ENCODE assay signal across 8 cellular contexts in genomic region chr17:79991924-79992656, GRCh38. TPM values are rescaled to one million over a fixed set of nuclear protein-coding genes. Genes with fewer than 3 reads are reported as not detected.
DNase-seq lines count a peak whose midpoint lies in the region; ATAC-seq and TF ChIP-seq lines count a peak whose summit lies in the region.

No MANE protein-coding gene starts in this region.

- no peaks in the 10 kb centered on the region for H3K9me3 Mint-ChIP-seq in activated CD4-positive, alpha-beta T cell treated with anti-CD3 and anti-CD28 coated beads, Interleukin-2, amount 10 ng/mL, durations not matched to agents 24 days and 14 days

- no peak overlapping the region for H3K9ac ChIP-seq in SK-N-MC (ENCODE audit: insufficient read length)

- H3K36me3 Mint-ChIP-seq in activated CD4-positive, alpha-beta T cell treated with anti-CD3 and anti-CD28 coated beads, Interleukin-2, amount 10 ng/mL, durations not matched to agents 24 days and 14 days (ENCODE audit: low read depth) = no peaks in the 10 kb centered on the region

- H3K36me3 ChIP-seq in SK-N-MC (ENCODE audit: insufficient read depth, low read length) = no peaks in the 10 kb centered on the region

- ATAC-seq in GM18517 (IDR thresholded peaks at IDR 0.05; ENCODE audit: unreplicated experiment) = no peak

- peaks cover 6% of the 10 kb centered on the region for H3K27me3 Mint-ChIP-seq in activated CD4-positive, alpha-beta T cell treated with anti-CD3 and anti-CD28 coated beads, Interleukin-2, amount 10 ng/mL, durations not matched to agents 24 days and 14 days

- no peaks in the 10 kb centered on the region for H3K9me3 ChIP-seq in SK-N-MC (ENCODE audit: low read depth, low read length)

- intact Hi-C loops in activated CD4-positive, alpha-beta T cell treated with anti-CD3 and anti-CD28 coated beads, Interleukin-2, amount 10 ng/mL, durations not matched to agents 24 days and 14 days (cut with micrococcal nuclease) = loop anchor here (2.0 to 10.0 kb wide), 4 partner anchors 150 to 263 kb away; partner anchors contain the start of gene CBX8

- H3K4me1 Mint-ChIP-seq in activated CD4-positive, alpha-beta T cell treated with anti-CD3 and anti-CD28 coated beads, Interleukin-2, amount 10 ng/mL, durations not matched to agents 24 days and 14 days = peaks cover 28% of the 10 kb centered on the region

- H3K4me3 ChIP-seq in SK-N-MC (no peak overlapping the region), fibroblast of villous mesenchyme (ENCODE audit: low read depth, low read length) (peak overlapping the region; percentile 46)

- no peak for DNase-seq in activated CD4-positive, alpha-beta T cell treated with anti-CD3 and anti-CD28 coated beads, Interleukin-2, amount 10 ng/mL, durations not matched to agents 24 days and 14 days
- DNase-seq in activated CD4-positive, alpha-beta T cell treated with anti-CD3 and anti-CD28 coated beads for 4 hours = no peak
- DNase-seq in SK-N-MC (ENCODE audit: low read depth, low spot score) (no peak), fibroblast of villous mesenchyme (ENCODE audit: low read depth) (peak; percentile 72), retina (peak; percentile 65), SKM-1 (lab: John Stamatoyannopoulos, UW; ENCODE audit: unreplicated experiment) (no peak), cerebellum (ENCODE audit: low spot score) (no peak)

- peak overlapping the region; percentile 79 for H3K4me3 Mint-ChIP-seq in activated CD4-positive, alpha-beta T cell treated with anti-CD3 and anti-CD28 coated beads, Interleukin-2, amount 10 ng/mL, durations not matched to agents 24 days and 14 days

- TF ChIP-seq CTCF in fibroblast of villous mesenchyme (IDR thresholded peaks at IDR 0.05; ENCODE audit: insufficient read depth, low read depth, low read length) = no peak

- peak overlapping the region; percentile 79 for H3K27ac Mint-ChIP-seq in activated CD4-positive, alpha-beta T cell treated with anti-CD3 and anti-CD28 coated beads, Interleukin-2, amount 10 ng/mL, durations not matched to agents 24 days and 14 days

- H3K27ac ChIP-seq in SK-N-MC = peak overlapping the region; percentile 7; the same call in 1 of the 2 replicates

RNA-seq across cellular contexts. Expression of gene TBC1D16, which starts 43.6 kb away (rescaled TPM):
- 1.4 and 1.9 TPM in 2 replicates for total RNA-seq in activated CD4-positive, alpha-beta T cell treated with anti-CD3 and anti-CD28 coated beads, Interleukin-2, amount 10 ng/mL, durations not matched to agents 24 days and 14 days
- 32.8 and 44.8 TPM in 2 replicates for total RNA-seq in fibroblast of villous mesenchyme
- 49.1 TPM for total RNA-seq in cerebellum

RNA-seq across cellular contexts. Expression of gene CCDC40, which starts 44.4 kb away (rescaled TPM):
- 0.37 and 0.54 TPM in 2 replicates for total RNA-seq in activated CD4-positive, alpha-beta T cell treated with anti-CD3 and anti-CD28 coated beads, Interleukin-2, amount 10 ng/mL, durations not matched to agents 24 days and 14 days
- total RNA-seq in fibroblast of villous mesenchyme (3.2 and 6.9 TPM in 2 replicates), cerebellum (12.2 TPM)

Comparison
In these comparisons a context has a peak if more than half of its experiments do, and no peak if none do; other contexts are left out.
1. DNase-seq: peak in fibroblast of villous mesenchyme (single experiment) and retina (single experiment); none in activated CD4-positive, alpha-beta T cell treated with anti-CD3 and anti-CD28 coated beads, Interleukin-2, amount 10 ng/mL, durations not matched to agents 24 days and 14 days (single experiment), activated CD4-positive, alpha-beta T cell treated with anti-CD3 and anti-CD28 coated beads for 4 hours (0 of 2), SK-N-MC (single experiment), SKM-1 (single experiment) and cerebellum (single experiment).
2. RNA of gene TBC1D16, which starts 43.6 kb away (total RNA-seq): 49.1 TPM in cerebellum (single experiment) and 32.8 to 44.8 TPM in fibroblast of villous mesenchyme; 1.4 to 1.9 TPM in activated CD4-positive, alpha-beta T cell treated with anti-CD3 and anti-CD28 coated beads, Interleukin-2, amount 10 ng/mL, durations not matched to agents 24 days and 14 days; every median in the first group is over 10 times any median in the second.